Comparison of ENCODE assay signal across 1 cellular context in the genomic region with DNA sequence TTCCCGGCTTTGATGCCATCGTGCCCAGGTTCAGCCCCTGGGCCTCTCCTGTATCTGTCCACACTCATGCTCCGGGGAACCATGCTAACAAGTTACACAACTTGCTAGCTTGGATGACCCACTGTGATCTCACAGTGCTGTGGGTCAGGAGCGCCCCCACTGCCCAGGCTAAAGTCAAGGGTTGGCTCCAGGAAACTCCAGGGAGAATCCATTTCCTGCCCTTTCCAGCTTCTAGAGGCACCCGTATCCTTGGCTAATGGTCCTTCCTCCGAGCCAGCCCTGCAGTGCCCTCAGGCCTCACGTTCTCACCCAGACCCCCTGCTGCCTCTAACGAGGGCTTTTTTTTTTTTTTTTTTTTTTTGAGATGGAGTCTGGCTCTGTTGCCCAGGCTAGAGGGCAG.
TF ChIP-seq lines count a peak whose summit lies in the region.

No MANE protein-coding gene starts in this region.

TF ChIP-seq in IMR-90, 13 proteins besides CTCF, POLR2A, EP300 and RAD21 (continued from another document):
- TF ChIP-seq, protein P1, sequence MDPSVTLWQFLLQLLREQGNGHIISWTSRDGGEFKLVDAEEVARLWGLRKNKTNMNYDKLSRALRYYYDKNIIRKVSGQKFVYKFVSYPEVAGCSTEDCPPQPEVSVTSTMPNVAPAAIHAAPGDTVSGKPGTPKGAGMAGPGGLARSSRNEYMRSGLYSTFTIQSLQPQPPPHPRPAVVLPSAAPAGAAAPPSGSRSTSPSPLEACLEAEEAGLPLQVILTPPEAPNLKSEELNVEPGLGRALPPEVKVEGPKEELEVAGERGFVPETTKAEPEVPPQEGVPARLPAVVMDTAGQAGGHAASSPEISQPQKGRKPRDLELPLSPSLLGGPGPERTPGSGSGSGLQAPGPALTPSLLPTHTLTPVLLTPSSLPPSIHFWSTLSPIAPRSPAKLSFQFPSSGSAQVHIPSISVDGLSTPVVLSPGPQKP (IDR thresholded peaks at IDR 0.05; ENCODE audit: borderline replicate concordance, low read depth, low read length): no peak
- no peak for TF ChIP-seq FOS (IDR thresholded peaks at IDR 0.05; ENCODE audit: low read depth, low read length)
- no peak for TF ChIP-seq BHLHE40 (IDR thresholded peaks at IDR 0.05; ENCODE audit: low read depth, low read length)
- no peak for TF ChIP-seq MAFK (IDR thresholded peaks at IDR 0.05; ENCODE audit: low read depth, low read length)
- TF ChIP-seq CHD1 (IDR thresholded peaks at IDR 0.05; ENCODE audit: low read depth, low read length): no peak
TF ChIP-seq in IMR-90: peak in this region for 0.
